In the genomic region with DNA sequence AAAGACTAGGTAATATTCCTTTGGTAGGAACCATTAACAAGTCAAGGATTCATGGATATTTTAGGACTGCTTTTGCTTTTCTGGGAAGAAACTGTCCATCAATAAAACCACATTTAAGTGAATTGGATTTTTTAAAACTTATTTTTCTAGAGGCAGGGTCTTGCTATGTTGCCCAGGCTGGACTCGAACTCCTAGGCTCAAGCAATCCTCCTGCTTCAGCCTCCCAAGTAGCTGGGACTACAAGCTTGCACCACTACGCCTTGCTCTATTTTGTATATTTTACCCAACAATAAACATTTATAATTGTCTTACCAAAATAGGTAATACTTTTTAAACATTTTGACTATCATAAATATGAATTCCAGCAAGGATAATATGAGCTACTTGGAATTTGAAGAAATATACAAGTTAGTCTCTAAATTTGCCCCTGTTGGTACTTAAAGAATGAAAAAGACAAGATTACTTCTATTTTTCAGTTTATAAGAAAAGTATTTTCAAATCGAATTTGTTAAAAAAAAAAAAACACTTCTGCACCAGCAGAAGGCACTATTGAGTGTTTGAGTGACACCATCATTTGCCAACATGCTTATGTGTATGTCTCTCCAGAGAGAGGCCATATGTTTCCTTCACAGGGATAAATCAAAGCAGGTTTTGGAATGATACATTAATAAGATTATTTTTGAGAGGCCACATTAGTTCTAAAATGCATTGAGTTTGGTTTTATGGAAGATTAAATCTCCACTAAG, we compare ENCODE assay signal across 15 cellular contexts. TPM values are rescaled to one million over a fixed set of nuclear protein-coding genes. Genes with fewer than 3 reads are reported as not detected.
DNase-seq lines count a peak whose midpoint lies in the region; ATAC-seq and TF ChIP-seq lines count a peak whose summit lies in the region.
"Had no signal": no experiment of that assay in that cellular context is flagged by ENCODE, and none has a peak within 500 bp of the region (broad histone marks: within the 10 kb centered on the region; RNA-seq: fewer than 3 reads in every experiment).

No MANE protein-coding gene starts in this region.

- H3K4me3 Mint-ChIP-seq in nephron progenitor cell, result no peak overlapping the region

- peaks cover 15% of the 10 kb centered on the region for H3K4me1 Mint-ChIP-seq in nephron progenitor cell

- DNase-seq in BE2C, result no peak
- DNase-seq in H7, result peak; percentile 19
- DNase-seq in PC-9, result no peak
- peak; percentile 21 for DNase-seq in fibroblast of mammary gland (ENCODE audit: low read depth)
- DNase-seq in NCI-H1417 treated with DMSO at 0.1 percent for 48 hours (lab: John Stamatoyannopoulos, UW), result no peak
- no peak for DNase-seq in epidermal melanocyte (ENCODE audit: insufficient read length, low spot score)
- no peak for DNase-seq in nephron progenitor cell
- DNase-seq: activated CD4-positive, alpha-beta T cell treated with anti-CD3 and anti-CD28 coated beads, Interleukin-2, amount 50 U/mL, for 48 hours; left ventricle myocardium inferior; NCI-H1092 treated with DMSO at 0.1 percent for 48 hours; psoas muscle; thyroid gland had no signal

- no peaks in the 10 kb centered on the region for H3K79me2 ChIP-seq in PC-9 (ENCODE audit: low read depth)

- peaks cover 35% of the 10 kb centered on the region for H3K36me3 Mint-ChIP-seq in nephron progenitor cell (ENCODE audit: low read depth)

- ATAC-seq in GM21390 (IDR thresholded peaks at IDR 0.05; ENCODE audit: unreplicated experiment), result no peak
- ATAC-seq: psoas muscle, Right ventricle myocardium inferior had no signal

- no peaks in the 10 kb centered on the region for H3K4me1 ChIP-seq in BE2C
- H3K4me1 ChIP-seq in PC-9 (replicated peaks; ENCODE audit: insufficient read depth), result peaks cover 15% of the 10 kb centered on the region; the same call in 1 of the 2 replicates
- H3K4me1 ChIP-seq: left ventricle myocardium inferior, psoas muscle had no signal

- CTCF ChIA-PET in PC-9 (lab: Charles Lee), result no interaction called here

- no peak overlapping the region for H3K4me3 ChIP-seq in BE2C (ENCODE audit: low read depth, low read length)
- H3K4me3 ChIP-seq in H7 (ENCODE audit: insufficient read depth, low read depth, low read length), result no peak overlapping the region
- H3K4me3 ChIP-seq in PC-9, result no peak overlapping the region
- H3K4me3 ChIP-seq in fibroblast of mammary gland (ENCODE audit: control insufficient read depth, low read depth, low read length), result no peak overlapping the region
- H3K4me3 ChIP-seq: left ventricle myocardium inferior, psoas muscle, thyroid gland had no signal

- H3K4me2 ChIP-seq in PC-9, result no peak overlapping the region

- no peaks in the 10 kb centered on the region for H3K9me3 ChIP-seq in BE2C
- H3K9me3 ChIP-seq in PC-9 (ENCODE audit: insufficient read depth, low read depth), result no peaks in the 10 kb centered on the region
- H3K9me3 ChIP-seq: left ventricle myocardium inferior, psoas muscle, thyroid gland had no signal

- H3K27me3 ChIP-seq in BE2C, result no peaks in the 10 kb centered on the region
- H3K27me3 ChIP-seq in H7 (ENCODE audit: control insufficient read depth, insufficient read depth, low read length), result no peaks in the 10 kb centered on the region
- no peaks in the 10 kb centered on the region for H3K27me3 ChIP-seq in PC-9 (ENCODE audit: insufficient read depth, low read depth)
- H3K27me3 ChIP-seq: thyroid gland had no signal

- POLR2A ChIA-PET in PC-9 (lab: Charles Lee; ENCODE audit: unreplicated experiment), result no interaction called here

- peaks cover 10% of the 10 kb centered on the region for H3K27me3 Mint-ChIP-seq in nephron progenitor cell (ENCODE audit: low read depth, poor library complexity)

- intact Hi-C loops in PC-9 (cut with micrococcal nuclease; ENCODE audit: unreplicated experiment), result no loop called here

- peak; percentile 52; the same call in 1 of the 2 replicates for TF ChIP-seq CTCF in BE2C (IDR thresholded peaks at IDR 0.05; ENCODE audit: low read depth, low read length)
- TF ChIP-seq CTCF in PC-9 (conservative IDR thresholded peaks at IDR 0.05), result peak; percentile 50
- TF ChIP-seq CTCF in fibroblast of mammary gland (conservative IDR thresholded peaks at IDR 0.05; ENCODE audit: control insufficient read depth, insufficient read depth, low read depth, low read length), result peak; percentile 30
- TF ChIP-seq CTCF in nephron progenitor cell (IDR thresholded peaks at IDR 0.05), result no peak

- H3K36me3 ChIP-seq in BE2C (peaks cover 15% of the 10 kb centered on the region; the same call in 1 of the 2 replicates), H7 (replicated peaks; ENCODE audit: control insufficient read depth, insufficient read depth, low read length) (peaks cover 1% of the 10 kb centered on the region), PC-9 (ENCODE audit: low read depth) (peaks cover 1% of the 10 kb centered on the region; the same call in 1 of the 2 replicates)

- H3K27ac ChIP-seq in PC-9, result no peak overlapping the region
- H3K27ac ChIP-seq: left ventricle myocardium inferior, psoas muscle, thyroid gland had no signal

- no peaks in the 10 kb centered on the region for H3K9me3 Mint-ChIP-seq in nephron progenitor cell

- no peaks in the 10 kb centered on the region for H3K9me2 ChIP-seq in PC-9 (ENCODE audit: insufficient read depth)

- H4K20me1 ChIP-seq in PC-9 (ENCODE audit: insufficient read depth), result no peaks in the 10 kb centered on the region

- no TSS peak for BruUV-seq in PC-9 (replicated peaks; lab: Mats Ljungman, UMichigan)

- H2AFZ ChIP-seq in PC-9, result no peak overlapping the region

- no peak overlapping the region for H3K27ac Mint-ChIP-seq in nephron progenitor cell

- H3F3A ChIP-seq in PC-9 (ENCODE audit: insufficient read depth, low read depth), result peaks cover 9% of the 10 kb centered on the region; the same call in 1 of the 2 replicates

RNA-seq across cellular contexts. Expression of a gene that starts 60.0 kb away (rescaled TPM):
- polyA plus RNA-seq in BE2C (2012; ENCODE audit: insufficient read depth, insufficient read length, low read depth), result not detected
- total RNA-seq in H7 (2014; rRNA removed; shearing (Covaris generic)), result not detected in 2 replicates
- total RNA-seq in PC-9 (2021), result not detected in 2 replicates
- total RNA-seq: fibroblast of lung, left ventricle myocardium inferior, psoas muscle, Right ventricle myocardium inferior had no signal
- polyA plus RNA-seq: fibroblast of lung, psoas muscle had no signal

Comparison
In these comparisons a context has a peak if more than half of its experiments do, and no peak if none do; other contexts are left out.
1. DNase-seq: peak in H7 (single experiment) and fibroblast of mammary gland (single experiment); none in BE2C (single experiment), PC-9 (0 of 2), NCI-H1417 treated with DMSO at 0.1 percent for 48 hours (single experiment), epidermal melanocyte (single experiment) and nephron progenitor cell (single experiment).